Comparison of ENCODE assay signal across 9 cellular contexts in genomic region chr6:105714846-105715245, GRCh38.
"Had no signal": no experiment of that assay in that cellular context is flagged by ENCODE, and none has a peak within 500 bp of the region (broad histone marks: within the 10 kb centered on the region; RNA-seq: fewer than 3 reads in every experiment).

No MANE protein-coding gene starts in this region.

- ATAC-seq: GM23338, K562 had no signal

- H3K4me2 ChIP-seq: GM23338 had no signal

- H2AFZ ChIP-seq: GM23338 had no signal

- H3K4me3 ChIP-seq: GM23338, K562 had no signal

- H3K27ac ChIP-seq: HL-60 had no signal

- FAIRE-seq: H1, H54, K562 had no signal

- DNase-seq: H9, HCEC 1CT, IMR-90, KG1 had no signal
